In the genomic region with DNA sequence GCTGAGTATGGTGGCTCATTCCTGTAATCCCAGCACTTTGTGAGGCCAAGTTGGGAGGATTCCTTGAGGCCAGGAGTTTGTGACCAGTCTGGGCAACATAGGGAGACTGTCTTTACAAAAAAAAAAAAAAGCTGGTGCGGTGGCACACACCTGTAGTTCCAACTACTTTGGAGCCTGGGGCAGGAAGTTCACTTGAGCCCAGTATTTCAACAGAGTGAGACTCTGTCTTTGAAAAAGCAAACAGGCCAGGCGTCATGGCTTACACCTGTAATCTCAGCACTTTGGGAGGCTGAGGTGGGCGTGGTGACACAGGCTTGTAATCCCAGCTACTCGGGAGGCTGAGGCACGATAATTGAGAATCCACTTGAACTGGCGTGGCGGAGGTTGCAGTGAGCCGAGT, we compare ENCODE assay signal across 8 cellular contexts. TPM values are rescaled to one million over a fixed set of nuclear protein-coding genes. Genes with fewer than 3 reads are reported as not detected.
"Had no signal": no experiment of that assay in that cellular context is flagged by ENCODE, and none has a peak within 500 bp of the region (broad histone marks: within the 10 kb centered on the region; RNA-seq: fewer than 3 reads in every experiment).

No MANE protein-coding gene starts in this region.

- H3K4me3 Mint-ChIP-seq: IgD-negative memory B cell had no signal

- H3K4me3 ChIP-seq: K562 had no signal

- FAIRE-seq: HTR-8/SVneo, K562 had no signal

- DNase-seq: IMR-90, KBM-7 had no signal

- H3K27ac ChIP-seq: HL-60 had no signal

- H3K27me3 Mint-ChIP-seq: IgD-negative memory B cell had no signal

- ATAC-seq: K562 had no signal

- H3K9me3 Mint-ChIP-seq: IgD-negative memory B cell had no signal

- H3K27ac Mint-ChIP-seq: IgD-negative memory B cell had no signal

RNA-seq across cellular contexts. Expression of a gene that starts 31.2 kb away (rescaled TPM):
- total RNA-seq: HT-29, HT1080, IMR-90, K562 had no signal
- polyA plus RNA-seq: IMR-90, K562 had no signal
